In genomic region chr11:85889676-85890579, GRCh38 we compare ENCODE assay signal across 13 cellular contexts. TPM values are rescaled to one million over a fixed set of nuclear protein-coding genes. Genes with fewer than 3 reads are reported as not detected.
DNase-seq lines count a peak whose midpoint lies in the region; ATAC-seq, FAIRE-seq and TF ChIP-seq lines count a peak whose summit lies in the region.
"Had no signal": no experiment of that assay in that cellular context is flagged by ENCODE, and none has a peak within 500 bp of the region (broad histone marks: within the 10 kb centered on the region; RNA-seq: fewer than 3 reads in every experiment).

No MANE protein-coding gene starts in this region.

- DNase-seq in EL (peak; percentile 87), NT2/D1 (ENCODE audit: low read depth, low spot score) (peak; percentile 44), endothelial cell of umbilical vein (ENCODE audit: low read depth, low spot score) (no peak), epidermal melanocyte (ENCODE audit: insufficient read length, low spot score) (no peak)
- DNase-seq: activated CD4-positive, alpha-beta T cell treated with anti-CD3 and anti-CD28 coated beads for 1 hour; DMS79; gastrocnemius medialis had no signal

- CTCF ChIA-PET in endothelial cell of umbilical vein (lab: Charles Lee): no interaction called here

- peaks cover 9% of the 10 kb centered on the region for H3K27me3 Mint-ChIP-seq in nephron (ENCODE audit: low read depth)

- H2AFZ ChIP-seq in endothelial cell of umbilical vein (ENCODE audit: low read depth, low read length): no peak overlapping the region

- H3K4me1 ChIP-seq in NT2/D1 (ENCODE audit: insufficient read depth, insufficient read length) (peaks cover 2% of the 10 kb centered on the region), endothelial cell of umbilical vein (ENCODE audit: control insufficient read depth, extremely low read depth, insufficient read depth, low read length) (no peaks in the 10 kb centered on the region)
- H3K4me1 ChIP-seq: gastrocnemius medialis had no signal

- H3K9ac ChIP-seq in NT2/D1 (ENCODE audit: insufficient read length, low read depth) (no peak overlapping the region), endothelial cell of umbilical vein (replicated peaks; ENCODE audit: extremely low read depth, insufficient read depth, low read length) (no peak overlapping the region)

- no peaks in the 10 kb centered on the region for H3K79me2 ChIP-seq in endothelial cell of umbilical vein (ENCODE audit: control insufficient read depth, insufficient read depth, low read length)

- no TSS peak for BruUV-seq in endothelial cell of umbilical vein (replicated peaks; lab: Mats Ljungman, UMichigan)

- H3K4me1 Mint-ChIP-seq in nephron: peaks cover 17% of the 10 kb centered on the region

- H3K9me3 ChIP-seq in NT2/D1 (ENCODE audit: insufficient read depth, low read length) (no peaks in the 10 kb centered on the region), endothelial cell of umbilical vein (replicated peaks; ENCODE audit: control insufficient read depth, insufficient read depth, low read length) (no peaks in the 10 kb centered on the region)
- H3K9me3 ChIP-seq: gastrocnemius medialis, uterus had no signal

- TF ChIP-seq CTCF in endothelial cell of umbilical vein (IDR thresholded peaks at IDR 0.05; ENCODE audit: extremely low read depth in 1 of 2, insufficient read depth in 1 of 2, low read depth in 1 of 2, low read length in 2 of 2): no peak
- TF ChIP-seq CTCF in nephron (IDR thresholded peaks at IDR 0.05; ENCODE audit: unreplicated experiment in 3 of 3): no peak

- H3K4me2 ChIP-seq in endothelial cell of umbilical vein (ENCODE audit: insufficient read depth, low read length): no peak overlapping the region

- H3K36me3 Mint-ChIP-seq in nephron (ENCODE audit: low read depth): no peaks in the 10 kb centered on the region

- no peaks in the 10 kb centered on the region for H3K9me1 ChIP-seq in endothelial cell of umbilical vein (replicated peaks; ENCODE audit: control insufficient read depth, extremely low read depth, insufficient read depth, low read length)

- POLR2A ChIA-PET in endothelial cell of umbilical vein (lab: Charles Lee): no interaction called here

- dilution Hi-C loops in endothelial cell of umbilical vein (cut with MboI; ENCODE audit: extremely low pct_ligation_motif_present, low sequenced_read_pairs): no loop called here

- no peak overlapping the region for H3K4me3 ChIP-seq in NT2/D1 (ENCODE audit: insufficient read length, low read depth)
- H3K4me3 ChIP-seq in endothelial cell of umbilical vein (replicated peaks in 1 of 3; ENCODE audit: insufficient read depth in 1 of 3, low read depth in 1 of 3, low read length in 3 of 3): no peak overlapping the region
- H3K4me3 ChIP-seq: gastrocnemius medialis, uterus had no signal

- H4K20me1 ChIP-seq in endothelial cell of umbilical vein (replicated peaks; ENCODE audit: control insufficient read depth, extremely low read depth, insufficient read depth, low read length): no peaks in the 10 kb centered on the region

- H3K27me3 ChIP-seq in NT2/D1 (ENCODE audit: insufficient read depth, insufficient read length) (no peaks in the 10 kb centered on the region), endothelial cell of umbilical vein (ENCODE audit: control insufficient read depth in 2 of 2, insufficient read depth in 2 of 2, low read length in 2 of 2) (peaks cover 3 to 4% of the 10 kb centered on the region in 2 experiments)
- H3K27me3 ChIP-seq: gastrocnemius medialis, uterus had no signal

- H3K4me3 Mint-ChIP-seq in nephron: no peak overlapping the region

- H3K27ac Mint-ChIP-seq in nephron: peak overlapping the region; percentile 7 to 28 (median 21)

- intact Hi-C loops in endothelial cell of umbilical vein (cut with micrococcal nuclease): no loop called here

- H3K36me3 ChIP-seq in NT2/D1 (ENCODE audit: insufficient read depth, insufficient read length, low read length) (no peaks in the 10 kb centered on the region), endothelial cell of umbilical vein (ENCODE audit: control insufficient read depth in 2 of 2, extremely low read depth in 1 of 2, insufficient read depth in 2 of 2, low read length in 2 of 2) (no peaks in the 10 kb centered on the region)
- H3K36me3 ChIP-seq: gastrocnemius medialis, uterus had no signal

- FAIRE-seq in endothelial cell of umbilical vein (lab: Jason Lieb, UNC): peak; percentile 12

- ATAC-seq in GM19463 (IDR thresholded peaks at IDR 0.05; ENCODE audit: unreplicated experiment) (no peak), GM21786 (IDR thresholded peaks at IDR 0.05; ENCODE audit: unreplicated experiment) (no peak), HG03442 (IDR thresholded peaks at IDR 0.05; ENCODE audit: unreplicated experiment) (no peak)
- ATAC-seq: gastrocnemius medialis had no signal

- no peak overlapping the region for H3K27ac ChIP-seq in endothelial cell of umbilical vein (ENCODE audit: insufficient read depth, low read depth, low read length)
- H3K27ac ChIP-seq: gastrocnemius medialis, uterus had no signal

- H3K9me3 Mint-ChIP-seq in nephron: no peaks in the 10 kb centered on the region

- TF ChIP-seq POLR2A in endothelial cell of umbilical vein (IDR thresholded peaks at IDR 0.05; ENCODE audit: low read depth, low read length): no peak

TF ChIP-seq in endothelial cell of umbilical vein, 7 proteins besides CTCF, POLR2A, EP300 and RAD21:
- TF ChIP-seq EZH2 (IDR thresholded peaks at IDR 0.05; ENCODE audit: borderline replicate concordance, low read depth, low read length, severe bottlenecking) (no peak), MYC (IDR thresholded peaks at IDR 0.05; ENCODE audit: low read depth, low read length) (no peak), JUN (IDR thresholded peaks at IDR 0.05; ENCODE audit: borderline replicate concordance, insufficient read depth, insufficient read length, low read depth) (no peak), FOS (IDR thresholded peaks at IDR 0.05; ENCODE audit: borderline replicate concordance, insufficient read depth, low read length) (no peak), GATA2 (IDR thresholded peaks at IDR 0.05; ENCODE audit: insufficient read depth, insufficient read length, low read depth, low read length) (no peak), MAX (IDR thresholded peaks at IDR 0.05; ENCODE audit: insufficient read depth, insufficient read length) (no peak), POLR2AphosphoS5 (IDR thresholded peaks at IDR 0.05; ENCODE audit: insufficient read depth, low read depth, low read length) (no peak)

RNA-seq across cellular contexts. Expression of gene CCDC83, which starts 34.7 kb away (rescaled TPM):
- not detected in 2 replicates for total RNA-seq in endothelial cell of umbilical vein
- not detected in 2 replicates for polyA plus RNA-seq in endothelial cell of umbilical vein
- not detected in 2 replicates for polyA plus RNA-seq in endothelial cell of umbilical vein (2011; cell fraction: cytosol; rRNA removed)
- not detected in 2 replicates for polyA plus RNA-seq in endothelial cell of umbilical vein (2011; cell fraction: nucleus; rRNA removed)
- not detected in 2 replicates for polyA plus RNA-seq in endothelial cell of umbilical vein (2012)
- polyA minus RNA-seq in endothelial cell of umbilical vein: not detected in 2 replicates
- polyA minus RNA-seq in endothelial cell of umbilical vein (2011; cell fraction: cytosol; rRNA and poly(A)+ RNA removed): not detected
- not detected in 2 replicates for polyA minus RNA-seq in endothelial cell of umbilical vein (2011; cell fraction: nucleus; rRNA and poly(A)+ RNA removed)
- total RNA-seq: gastrocnemius medialis had no signal
- polyA plus RNA-seq: neural cell had no signal

Comparison
In these comparisons a context has a peak if more than half of its experiments do, and no peak if none do; other contexts are left out.
1. DNase-seq: peak in EL (single experiment) and NT2/D1 (single experiment); none in endothelial cell of umbilical vein (single experiment) and epidermal melanocyte (single experiment).